ENCODE assay signal across 8 cellular contexts in the genomic region with DNA sequence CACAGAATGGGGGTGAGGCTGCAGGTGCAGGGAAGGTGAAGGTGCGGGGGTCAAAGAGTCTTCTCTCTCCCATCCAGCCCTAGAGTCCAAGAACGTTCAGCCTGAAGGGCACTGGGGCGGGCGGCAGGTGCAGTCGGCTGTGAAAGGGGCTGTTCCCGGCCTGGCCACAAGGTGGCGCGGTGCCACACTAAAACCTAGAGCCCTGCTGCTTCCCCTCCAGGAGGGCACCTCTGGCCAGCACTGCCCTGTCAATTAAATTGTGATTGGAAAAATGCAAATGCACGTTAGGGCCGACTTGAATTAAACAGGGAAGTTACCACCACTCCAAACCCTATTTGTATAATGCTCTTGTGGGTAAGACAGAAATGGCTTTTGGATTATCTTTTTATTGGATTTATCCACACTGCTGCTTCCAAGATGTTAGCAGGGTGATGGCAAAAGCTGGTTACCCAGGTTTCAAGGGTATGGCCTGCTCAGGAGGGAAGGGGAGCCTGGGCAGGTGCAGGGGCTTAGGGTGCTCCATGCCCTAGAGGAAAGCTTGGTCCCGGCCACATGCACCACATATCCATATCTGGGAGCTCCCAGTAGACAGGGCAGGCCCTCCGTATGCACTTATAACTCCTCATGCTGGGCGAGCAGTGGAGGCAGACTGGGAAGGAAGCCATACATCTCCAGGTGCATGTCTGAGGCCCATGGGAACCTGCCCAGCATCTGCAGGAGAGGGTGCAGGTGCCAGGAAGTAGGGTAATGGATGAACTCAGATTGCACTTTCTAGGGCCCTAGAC.
DNase-seq lines count a peak whose midpoint lies in the region; ATAC-seq, FAIRE-seq and TF ChIP-seq lines count a peak whose summit lies in the region.

No MANE protein-coding gene starts in this region.

- CTCF ChIA-PET in PC-3 (lab: Charles Lee), result no interaction called here

- H3K4me1 ChIP-seq in PC-3 (ENCODE audit: insufficient read depth, low read length) (no peaks in the 10 kb centered on the region), fibroblast of lung (ENCODE audit: control insufficient read depth, extremely low read depth, insufficient read depth, low read length) (no peaks in the 10 kb centered on the region)

- no peaks in the 10 kb centered on the region for H3F3A ChIP-seq in PC-3 (ENCODE audit: low read length, unreplicated experiment)

- H3K36me3 ChIP-seq in PC-3 (ENCODE audit: low read depth, low read length), result no peaks in the 10 kb centered on the region
- H3K36me3 ChIP-seq in fibroblast of lung (ENCODE audit: control insufficient read depth, insufficient read depth, low read length), result no peaks in the 10 kb centered on the region

- no peaks in the 10 kb centered on the region for H3K9me3 Mint-ChIP-seq in activated T-cell treated with anti-CD3 and anti-CD28 coated beads, Interleukin-2, amount 50 U/mL, for 4 hours
- H3K9me3 Mint-ChIP-seq in nephron progenitor cell, result no peaks in the 10 kb centered on the region

- intact Hi-C loops in PC-3 (cut with micrococcal nuclease), result loop anchor here (1.0 kb wide), 2 partner anchors 160 to 230 kb away; no protein-coding TSS in a partner anchor

- POLR2A ChIA-PET in PC-3 (lab: Charles Lee; ENCODE audit: unreplicated experiment), result no interaction called here

- no peak overlapping the region for H3K27ac ChIP-seq in PC-3 (ENCODE audit: low read length)
- H3K27ac ChIP-seq in fibroblast of lung (ENCODE audit: insufficient read depth, low read length), result no peak overlapping the region

- H2AFZ ChIP-seq in PC-3 (ENCODE audit: low read length), result no peak overlapping the region
- H2AFZ ChIP-seq in fibroblast of lung (ENCODE audit: low read length), result no peak overlapping the region

- FAIRE-seq in GM12892 (lab: Jason Lieb, UNC), result peak; percentile 73

- no peak overlapping the region for H3K4me2 ChIP-seq in PC-3 (ENCODE audit: low read length)
- no peak overlapping the region for H3K4me2 ChIP-seq in fibroblast of lung (ENCODE audit: extremely low read depth, insufficient read depth, low read length)

- DNase-seq in GM12892 (ENCODE audit: insufficient read length), result peak; percentile 78
- peak; percentile 86 for DNase-seq in PC-3
- peak; percentile 70 for DNase-seq in activated T-cell treated with anti-CD3 and anti-CD28 coated beads, Interleukin-2, amount 50 U/mL, for 4 hours
- peak; percentile 19 to 51 for DNase-seq in fibroblast of lung (ENCODE audit: low read depth in 2 of 2)
- peak; percentile 90 for DNase-seq in nephron progenitor cell
- peak; percentile 50 for DNase-seq in stimulated activated naive CD4-positive, alpha-beta T cell treated with Interleukin-2 at 50 U/mL for 16 hours (lab: John Stamatoyannopoulos, UW)

- no peak overlapping the region for H3K4me3 Mint-ChIP-seq in activated T-cell treated with anti-CD3 and anti-CD28 coated beads, Interleukin-2, amount 50 U/mL, for 4 hours
- H3K4me3 Mint-ChIP-seq in nephron progenitor cell, result no peak overlapping the region

- peaks cover 1% of the 10 kb centered on the region for H3K27me3 Mint-ChIP-seq in activated T-cell treated with anti-CD3 and anti-CD28 coated beads, Interleukin-2, amount 50 U/mL, for 4 hours (ENCODE audit: low read depth)
- peaks cover 32% of the 10 kb centered on the region for H3K27me3 Mint-ChIP-seq in nephron progenitor cell (ENCODE audit: low read depth, poor library complexity)

- peak; percentile 90 for TF ChIP-seq RAD21 in Ishikawa (IDR thresholded peaks at IDR 0.05; ENCODE audit: low read depth)

- no peak overlapping the region for H3K27ac Mint-ChIP-seq in nephron progenitor cell

- H3K79me2 ChIP-seq in PC-3 (ENCODE audit: low read length) (no peaks in the 10 kb centered on the region), fibroblast of lung (ENCODE audit: control insufficient read depth, insufficient read depth, low read length) (no peaks in the 10 kb centered on the region)

- no peaks in the 10 kb centered on the region for H3K4me1 Mint-ChIP-seq in activated T-cell treated with anti-CD3 and anti-CD28 coated beads, Interleukin-2, amount 50 U/mL, for 4 hours (ENCODE audit: low read depth)
- peaks cover 20% of the 10 kb centered on the region for H3K4me1 Mint-ChIP-seq in nephron progenitor cell

- no peaks in the 10 kb centered on the region for H3K36me3 Mint-ChIP-seq in activated T-cell treated with anti-CD3 and anti-CD28 coated beads, Interleukin-2, amount 50 U/mL, for 4 hours (ENCODE audit: insufficient read depth)
- H3K36me3 Mint-ChIP-seq in nephron progenitor cell (ENCODE audit: low read depth), result no peaks in the 10 kb centered on the region

- H3K9me3 ChIP-seq in PC-3 (ENCODE audit: low read length), result no peaks in the 10 kb centered on the region
- H3K9me3 ChIP-seq in fibroblast of lung (ENCODE audit: control insufficient read depth, insufficient read depth, low read depth, low read length), result no peaks in the 10 kb centered on the region

- ATAC-seq in PC-3 (peak; percentile 96), HG02970 (IDR thresholded peaks at IDR 0.05; ENCODE audit: low FRiP score, unreplicated experiment) (no peak)
- peak; percentile 79 to 81 for ATAC-seq in activated T-cell treated with anti-CD3 and anti-CD28 coated beads, Interleukin-2, amount 50 U/mL, for 4 hours

- no TSS peak for BruUV-seq in PC-3 (replicated peaks; lab: Mats Ljungman, UMichigan)

- H3K9ac ChIP-seq in PC-3 (ENCODE audit: low read length) (no peak overlapping the region), fibroblast of lung (ENCODE audit: insufficient read depth, low read length) (no peak overlapping the region)

- no peaks in the 10 kb centered on the region for H3K9me2 ChIP-seq in PC-3 (replicated peaks; ENCODE audit: low read length)

- peak; percentile 96 for TF ChIP-seq CTCF in PC-3 (conservative IDR thresholded peaks at IDR 0.05; ENCODE audit: low read depth, low read length)
- peak; percentile 90 to 93 for TF ChIP-seq CTCF in fibroblast of lung (conservative IDR thresholded peaks at IDR 0.05 in 1 of 2, IDR thresholded peaks at IDR 0.05 in 1 of 2; ENCODE audit: low read depth in 1 of 2, low read length in 2 of 2)
- peak; percentile 92 for TF ChIP-seq CTCF in nephron progenitor cell (IDR thresholded peaks at IDR 0.05)

- no peaks in the 10 kb centered on the region for H4K20me1 ChIP-seq in PC-3 (ENCODE audit: low read length)
- H4K20me1 ChIP-seq in fibroblast of lung (ENCODE audit: control insufficient read depth, extremely low read depth, insufficient read depth, low read length), result no peaks in the 10 kb centered on the region

- peak; percentile 39; the same call in 1 of the 2 replicates for TF ChIP-seq EP300 in Ishikawa (IDR thresholded peaks at IDR 0.05; ENCODE audit: borderline replicate concordance)

- TF ChIP-seq POLR2A in GM12892 (IDR thresholded peaks at IDR 0.05; ENCODE audit: low read depth, low read length), result no peak

- H3K27me3 ChIP-seq in PC-3 (ENCODE audit: low read length) (peaks cover 41% of the 10 kb centered on the region), fibroblast of lung (ENCODE audit: control insufficient read depth, insufficient read depth, low read length) (peaks cover 3% of the 10 kb centered on the region)

- no peak overlapping the region for H3K4me3 ChIP-seq in PC-3 (ENCODE audit: low read length)
- H3K4me3 ChIP-seq in fibroblast of lung (replicated peaks in 1 of 4; ENCODE audit: control extremely low read depth in 1 of 4, insufficient read depth in 1 of 4, low read depth in 3 of 4, low read length in 4 of 4), result no peak overlapping the region

TF ChIP-seq in Ishikawa, 13 proteins besides CTCF, POLR2A, EP300 and RAD21 (continues in another document):
- no peak for TF ChIP-seq CEBPB (IDR thresholded peaks at IDR 0.05)
- TF ChIP-seq, protein P1, sequence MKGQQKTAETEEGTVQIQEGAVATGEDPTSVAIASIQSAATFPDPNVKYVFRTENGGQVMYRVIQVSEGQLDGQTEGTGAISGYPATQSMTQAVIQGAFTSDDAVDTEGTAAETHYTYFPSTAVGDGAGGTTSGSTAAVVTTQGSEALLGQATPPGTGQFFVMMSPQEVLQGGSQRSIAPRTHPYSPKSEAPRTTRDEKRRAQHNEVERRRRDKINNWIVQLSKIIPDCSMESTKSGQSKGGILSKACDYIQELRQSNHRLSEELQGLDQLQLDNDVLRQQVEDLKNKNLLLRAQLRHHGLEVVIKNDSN (IDR thresholded peaks at IDR 0.05), result no peak
- TF ChIP-seq TCF12 (IDR thresholded peaks at IDR 0.05; ENCODE audit: low read depth), result no peak; the same call in none of the 2 replicates
- TF ChIP-seq, protein P2, sequence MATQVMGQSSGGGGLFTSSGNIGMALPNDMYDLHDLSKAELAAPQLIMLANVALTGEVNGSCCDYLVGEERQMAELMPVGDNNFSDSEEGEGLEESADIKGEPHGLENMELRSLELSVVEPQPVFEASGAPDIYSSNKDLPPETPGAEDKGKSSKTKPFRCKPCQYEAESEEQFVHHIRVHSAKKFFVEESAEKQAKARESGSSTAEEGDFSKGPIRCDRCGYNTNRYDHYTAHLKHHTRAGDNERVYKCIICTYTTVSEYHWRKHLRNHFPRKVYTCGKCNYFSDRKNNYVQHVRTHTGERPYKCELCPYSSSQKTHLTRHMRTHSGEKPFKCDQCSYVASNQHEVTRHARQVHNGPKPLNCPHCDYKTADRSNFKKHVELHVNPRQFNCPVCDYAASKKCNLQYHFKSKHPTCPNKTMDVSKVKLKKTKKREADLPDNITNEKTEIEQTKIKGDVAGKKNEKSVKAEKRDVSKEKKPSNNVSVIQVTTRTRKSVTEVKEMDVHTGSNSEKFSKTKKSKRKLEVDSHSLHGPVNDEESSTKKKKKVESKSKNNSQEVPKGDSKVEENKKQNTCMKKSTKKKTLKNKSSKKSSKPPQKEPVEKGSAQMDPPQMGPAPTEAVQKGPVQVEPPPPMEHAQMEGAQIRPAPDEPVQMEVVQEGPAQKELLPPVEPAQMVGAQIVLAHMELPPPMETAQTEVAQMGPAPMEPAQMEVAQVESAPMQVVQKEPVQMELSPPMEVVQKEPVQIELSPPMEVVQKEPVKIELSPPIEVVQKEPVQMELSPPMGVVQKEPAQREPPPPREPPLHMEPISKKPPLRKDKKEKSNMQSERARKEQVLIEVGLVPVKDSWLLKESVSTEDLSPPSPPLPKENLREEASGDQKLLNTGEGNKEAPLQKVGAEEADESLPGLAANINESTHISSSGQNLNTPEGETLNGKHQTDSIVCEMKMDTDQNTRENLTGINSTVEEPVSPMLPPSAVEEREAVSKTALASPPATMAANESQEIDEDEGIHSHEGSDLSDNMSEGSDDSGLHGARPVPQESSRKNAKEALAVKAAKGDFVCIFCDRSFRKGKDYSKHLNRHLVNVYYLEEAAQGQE (IDR thresholded peaks at IDR 0.05; ENCODE audit: low read depth), result no peak
- TF ChIP-seq TEAD4 (IDR thresholded peaks at IDR 0.05), result no peak
- no peak for TF ChIP-seq ZBTB7A (IDR thresholded peaks at IDR 0.05; ENCODE audit: low read depth)
- TF ChIP-seq NFIC (IDR thresholded peaks at IDR 0.05), result no peak
- no peak for TF ChIP-seq CREB1 (IDR thresholded peaks at IDR 0.05; ENCODE audit: low read depth)
- TF ChIP-seq FOXM1 (IDR thresholded peaks at IDR 0.05; ENCODE audit: borderline replicate concordance, low read depth), result no peak
- TF ChIP-seq EGR1 (IDR thresholded peaks at IDR 0.05), result no peak
- TF ChIP-seq, protein P3, sequence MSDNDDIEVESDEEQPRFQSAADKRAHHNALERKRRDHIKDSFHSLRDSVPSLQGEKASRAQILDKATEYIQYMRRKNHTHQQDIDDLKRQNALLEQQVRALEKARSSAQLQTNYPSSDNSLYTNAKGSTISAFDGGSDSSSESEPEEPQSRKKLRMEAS (IDR thresholded peaks at IDR 0.05), result no peak

Comparison
In these comparisons a context has a peak if more than half of its experiments do, and no peak if none do; other contexts are left out.
1. DNase-seq: peak in every context shown above with its lines; median percentile 90 in nephron progenitor cell; 86 in PC-3; 78 in GM12892; 70 in activated T-cell treated with anti-CD3 and anti-CD28 coated beads, Interleukin-2, amount 50 U/mL, for 4 hours; 50 in stimulated activated naive CD4-positive, alpha-beta T cell treated with Interleukin-2 at 50 U/mL for 16 hours; 35 in fibroblast of lung.